ENCODE assay signal across 8 cellular contexts in the genomic region with DNA sequence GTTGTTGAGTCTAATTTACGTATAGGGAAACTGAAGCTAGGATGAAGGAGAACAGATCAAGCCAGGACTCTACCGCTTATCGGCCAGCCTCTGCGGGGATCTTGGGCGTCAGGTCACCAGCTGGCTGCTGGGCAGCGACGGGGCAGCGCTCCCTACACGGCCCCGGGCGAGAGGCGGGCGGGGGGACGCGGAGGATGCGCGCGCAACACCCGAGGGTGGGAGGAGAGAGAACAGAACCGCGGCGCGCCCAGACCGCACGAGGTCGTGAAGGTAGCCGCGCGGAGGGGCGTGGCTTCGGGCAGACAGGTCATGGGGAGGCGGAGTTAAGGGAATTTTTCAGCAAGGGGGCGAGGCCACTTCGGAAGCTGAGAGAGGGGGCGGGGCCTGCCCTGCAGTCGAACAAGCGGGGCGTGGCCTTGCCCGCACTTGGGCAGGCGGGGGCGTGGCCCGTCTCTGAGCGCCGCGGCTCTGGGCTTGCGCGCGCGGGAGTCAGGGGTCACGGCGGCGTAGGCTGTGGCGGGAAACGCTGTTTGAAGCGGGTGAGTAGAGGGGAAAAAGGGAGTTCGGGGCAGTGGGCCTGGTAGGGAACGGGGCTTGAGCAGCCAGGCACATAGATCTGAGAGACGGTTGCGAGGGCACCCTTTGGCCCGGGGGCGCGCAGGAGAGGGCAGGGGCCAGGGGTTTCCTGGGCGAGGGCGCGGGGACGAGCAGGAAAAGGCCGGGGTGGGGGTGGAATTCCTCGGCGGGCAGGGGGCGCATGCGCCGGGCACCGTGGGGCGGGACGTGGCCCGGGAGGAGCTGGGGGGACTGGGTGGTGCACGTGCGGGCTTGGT. TPM values are rescaled to one million over a fixed set of nuclear protein-coding genes. Genes with fewer than 3 reads are reported as not detected.
DNase-seq lines count a peak whose midpoint lies in the region; ATAC-seq, FAIRE-seq and TF ChIP-seq lines count a peak whose summit lies in the region.

A gene (plus strand): TSS at position 496 of the 833 bp plus-strand sequence. CDS start 14,505 bp downstream, outside the sequence.

- H4K20me1 ChIP-seq in HepG2 (ENCODE audit: insufficient read depth, low read length): no peaks in the 10 kb centered on the region

- H3K36me3 ChIP-seq in HepG2 (replicated peaks in 1 of 2; ENCODE audit: control insufficient read depth in 1 of 2, insufficient read depth in 2 of 2, low read length in 2 of 2): peaks cover 13 to 28% of the 10 kb centered on the region in 2 experiments

- no TSS peak for BruUV-seq in HepG2 (replicated peaks; lab: Mats Ljungman, UMichigan)

- CTCF ChIA-PET in HepG2 (lab: Yijun Ruan, JAX; ENCODE audit: low intra/inter-chr PET ratio, low total read pairs): no interaction called here

- TF ChIP-seq POLR2A in HepG2 (IDR thresholded peaks at IDR 0.05; ENCODE audit: insufficient read depth in 1 of 2, low read depth in 2 of 2, low read length in 2 of 2): peak; percentile 56 to 72

- intact Hi-C loops in HepG2 (cut with micrococcal nuclease; ENCODE audit: unreplicated experiment): no loop called here

- POLR2A ChIA-PET in HepG2 (lab: Yijun Ruan, JAX): interaction anchor here (0.5 to 1.7 kb wide), 11 partner anchors 8 to 421 kb away, joined by 3 to 12 read pairs (median 4); a partner anchor contains a TSS

- in situ Hi-C loops in HepG2 (cut with HindIII; ENCODE audit: extremely low pct_ligation_motif_present, low pct_unique_long_range_greater_than_20kb): no loop called here

- peak; percentile 76 for FAIRE-seq in HepG2 (lab: Jason Lieb, UNC)

- H3K4me1 ChIP-seq in HepG2 (ENCODE audit: insufficient read depth, low read length): peaks cover 22% of the 10 kb centered on the region

- peak; percentile 58 to 94 (median 86) for DNase-seq in C1 segment of cervical spinal cord (lab: John Stamatoyannopoulos, UW)
- peak; percentile 97 for DNase-seq in NCI-H774 (lab: John Stamatoyannopoulos, UW)
- DNase-seq in activated CD4-positive, alpha-beta T cell treated with anti-CD3 and anti-CD28 coated beads, Interleukin-2, amount 50 U/mL, for 4 hours: peak; percentile 98
- peak; percentile 99 for DNase-seq in dermis blood vessel endothelial cell
- DNase-seq in HepG2 (ENCODE audit: low spot score): peak; percentile 93
- peak; percentile 99 for DNase-seq in stimulated activated CD4-positive, alpha-beta T cell treated with anti-CD3 and anti-CD28 coated beads, Interleukin-4, amount 100 ng/mL, for 1 hour

- no peak within 1 kb of the TSS for H2AFZ ChIP-seq in HepG2 (ENCODE audit: low read length)

- H3K27me3 ChIP-seq in HepG2 (ENCODE audit: control insufficient read depth in 1 of 2, insufficient read depth in 2 of 2, low read length in 2 of 2): no peaks in the 10 kb centered on the region

- H3K4me3 ChIP-seq in HepG2 (replicated peaks in 1 of 3; ENCODE audit: insufficient read depth in 1 of 3, low read depth in 2 of 3, low read length in 3 of 3): peak within 1 kb of the TSS; percentile 70 to 78 (median 72)

- no peaks in the 10 kb centered on the region for H3K9me3 ChIP-seq in HepG2 (ENCODE audit: low read length)

- H3K9ac ChIP-seq in HepG2 (ENCODE audit: insufficient read depth, low read depth, low read length): peak within 1 kb of the TSS; percentile 77

- no peak for TF ChIP-seq RAD21 in HepG2 (CRISPR knock-in tag; IDR thresholded peaks at IDR 0.05)

- peak; percentile 7; the same call in 1 of the 2 replicates for TF ChIP-seq CTCF in HepG2 (CRISPR knock-in tag; IDR thresholded peaks at IDR 0.05)

- peaks cover 29% of the 10 kb centered on the region for H3K79me2 ChIP-seq in HepG2 (ENCODE audit: insufficient read depth, low read length)

- WGBS in HepG2 (ENCODE audit: low lambda C conversion rate): 2% methylated on average over 54 of the region's 78 CpGs

- H3K27ac ChIP-seq in HepG2 (ENCODE audit: extremely low read length, insufficient read depth, low read length): peak within 1 kb of the TSS; percentile 87

- peak within 1 kb of the TSS; percentile 97 for H3K4me2 ChIP-seq in HepG2 (ENCODE audit: low read depth, low read length)

- TF ChIP-seq EP300 in HepG2 (IDR thresholded peaks at IDR 0.05; ENCODE audit: low read depth in 2 of 2, low read length in 2 of 2) (no peak), HepG2 (CRISPR knock-in tag; IDR thresholded peaks at IDR 0.05; ENCODE audit: borderline replicate concordance) (no peak)

- ATAC-seq in GM19395 (IDR thresholded peaks at IDR 0.05; ENCODE audit: unreplicated experiment): peak; percentile 80
- peak; percentile 76 for ATAC-seq in HG03565 (IDR thresholded peaks at IDR 0.05; ENCODE audit: unreplicated experiment)
- peak; percentile 87 for ATAC-seq in HepG2

TF ChIP-seq in HepG2, 621 proteins besides CTCF, POLR2A, EP300 and RAD21 (continues in another document):
- TF ChIP-seq PHF8 (CRISPR knock-in tag; IDR thresholded peaks at IDR 0.05) (peak; percentile 78), MIER2 (CRISPR knock-in tag; IDR thresholded peaks at IDR 0.05) (no peak), MAZ (IDR thresholded peaks at IDR 0.05; ENCODE audit: borderline replicate concordance, low read depth, low read length) (peak; percentile 61; the same call in 1 of the 2 replicates), MAZ (CRISPR knock-in tag; IDR thresholded peaks at IDR 0.05; ENCODE audit: low read depth) (peak; percentile 70; the same call in 1 of the 2 replicates), ZZZ3 (CRISPR knock-in tag; IDR thresholded peaks at IDR 0.05; ENCODE audit: borderline replicate concordance) (peak; percentile 82; the same call in 1 of the 2 replicates), NFIC (IDR thresholded peaks at IDR 0.05; ENCODE audit: low read length) (no peak), ZNF570 (CRISPR knock-in tag; IDR thresholded peaks at IDR 0.05; ENCODE audit: borderline replicate concordance) (no peak)
- TF ChIP-seq, protein P1, sequence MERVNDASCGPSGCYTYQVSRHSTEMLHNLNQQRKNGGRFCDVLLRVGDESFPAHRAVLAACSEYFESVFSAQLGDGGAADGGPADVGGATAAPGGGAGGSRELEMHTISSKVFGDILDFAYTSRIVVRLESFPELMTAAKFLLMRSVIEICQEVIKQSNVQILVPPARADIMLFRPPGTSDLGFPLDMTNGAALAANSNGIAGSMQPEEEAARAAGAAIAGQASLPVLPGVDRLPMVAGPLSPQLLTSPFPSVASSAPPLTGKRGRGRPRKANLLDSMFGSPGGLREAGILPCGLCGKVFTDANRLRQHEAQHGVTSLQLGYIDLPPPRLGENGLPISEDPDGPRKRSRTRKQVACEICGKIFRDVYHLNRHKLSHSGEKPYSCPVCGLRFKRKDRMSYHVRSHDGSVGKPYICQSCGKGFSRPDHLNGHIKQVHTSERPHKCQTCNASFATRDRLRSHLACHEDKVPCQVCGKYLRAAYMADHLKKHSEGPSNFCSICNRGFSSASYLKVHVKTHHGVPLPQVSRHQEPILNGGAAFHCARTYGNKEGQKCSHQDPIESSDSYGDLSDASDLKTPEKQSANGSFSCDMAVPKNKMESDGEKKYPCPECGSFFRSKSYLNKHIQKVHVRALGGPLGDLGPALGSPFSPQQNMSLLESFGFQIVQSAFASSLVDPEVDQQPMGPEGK (CRISPR knock-in tag; IDR thresholded peaks at IDR 0.05): peak; percentile 47; the same call in 1 of the 2 replicates
- TF ChIP-seq, protein P2, sequence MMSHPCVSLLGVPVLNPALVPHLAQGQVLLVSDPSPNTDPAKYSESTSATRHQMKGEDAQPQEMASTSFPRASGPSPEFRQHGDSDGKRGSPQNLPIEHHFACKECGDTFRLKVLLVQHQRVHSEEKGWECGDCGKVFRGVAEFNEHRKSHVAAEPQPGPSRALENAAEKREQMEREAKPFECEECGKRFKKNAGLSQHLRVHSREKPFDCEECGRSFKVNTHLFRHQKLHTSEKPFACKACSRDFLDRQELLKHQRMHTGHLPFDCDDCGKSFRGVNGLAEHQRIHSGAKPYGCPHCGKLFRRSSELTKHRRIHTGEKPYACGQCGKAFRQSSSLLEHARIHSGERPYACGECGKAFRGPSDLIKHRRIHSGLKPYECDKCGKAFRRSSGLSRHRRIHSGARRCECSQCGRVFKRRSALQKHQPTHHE (CRISPR knock-in tag; IDR thresholded peaks at IDR 0.05; ENCODE audit: borderline replicate concordance): peak; percentile 46; the same call in 1 of the 2 replicates
- TF ChIP-seq, protein P3, sequence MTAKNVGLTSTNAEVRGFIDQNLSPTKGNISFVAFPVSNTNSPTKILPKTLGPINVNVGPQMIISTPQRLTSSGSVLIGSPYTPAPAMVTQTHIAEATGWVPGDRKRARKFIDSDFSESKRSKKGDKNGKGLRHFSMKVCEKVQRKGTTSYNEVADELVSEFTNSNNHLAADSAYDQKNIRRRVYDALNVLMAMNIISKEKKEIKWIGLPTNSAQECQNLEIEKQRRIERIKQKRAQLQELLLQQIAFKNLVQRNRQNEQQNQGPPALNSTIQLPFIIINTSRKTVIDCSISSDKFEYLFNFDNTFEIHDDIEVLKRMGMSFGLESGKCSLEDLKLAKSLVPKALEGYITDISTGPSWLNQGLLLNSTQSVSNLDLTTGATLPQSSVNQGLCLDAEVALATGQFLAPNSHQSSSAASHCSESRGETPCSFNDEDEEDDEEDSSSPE (CRISPR knock-in tag; IDR thresholded peaks at IDR 0.05): peak; percentile 99

RNA-seq across cellular contexts. Expression of the gene that starts here (rescaled TPM):
- 40.8 and 77.4 TPM in 2 replicates for total RNA-seq in dermis blood vessel endothelial cell
- 39.5 and 54.0 TPM in 2 replicates for total RNA-seq in HepG2 (2016; rRNA removed; fragmentation: Illumina TruSeq; extraction: Trizol)
- 15.4 and 20.6 TPM in 2 replicates for total RNA-seq in HepG2 (2016; cell fraction: cytosol; rRNA removed; fragmentation: Illumina TruSeq; extraction: Trizol; ENCODE audit: low read depth)
- total RNA-seq in HepG2 (2016; cell fraction: insoluble cytoplasmic fraction; rRNA removed; fragmentation: Illumina TruSeq; extraction: Trizol): 36.3 and 68.3 TPM in 2 replicates
- 13.4 and 21.6 TPM in 2 replicates for total RNA-seq in HepG2 (2016; cell fraction: membrane; rRNA removed; fragmentation: Illumina TruSeq; extraction: Trizol)
- total RNA-seq in HepG2 (2016; cell fraction: nucleus; rRNA removed; fragmentation: Illumina TruSeq; extraction: Trizol): 45.6 and 51.7 TPM in 2 replicates
- 17.4 and 18.6 TPM in 2 replicates for polyA plus RNA-seq in HepG2 (2011; rRNA removed)
- 8.8 and 21.4 TPM in 2 replicates for polyA plus RNA-seq in HepG2 (2011; cell fraction: cytosol; rRNA removed)
- 130 and 225 TPM in 2 replicates for polyA plus RNA-seq in HepG2 (2011; cell fraction: nucleus; rRNA removed)
- polyA plus RNA-seq in HepG2 (2012): 15.4 and 19.9 TPM in 2 replicates
- 6.4 and 7.1 TPM in 2 replicates for polyA plus RNA-seq in HepG2 (2016; cell fraction: cytosol; fragmentation: Illumina TruSeq; extraction: Trizol; ENCODE audit: low read depth)
- 26.1 and 31.2 TPM in 2 replicates for polyA plus RNA-seq in HepG2 (2016; cell fraction: insoluble cytoplasmic fraction; fragmentation: Illumina TruSeq; extraction: Trizol; ENCODE audit: low read depth)
- polyA plus RNA-seq in HepG2 (2016; cell fraction: membrane; fragmentation: Illumina TruSeq; extraction: Trizol; ENCODE audit: low read depth): 9.7 and 12.0 TPM in 2 replicates
- 109 and 111 TPM in 2 replicates for polyA plus RNA-seq in HepG2 (2016; cell fraction: nucleus; fragmentation: Illumina TruSeq; extraction: Trizol; ENCODE audit: insufficient read depth, low read depth)
- 74.3 and 134 TPM in 2 replicates for polyA minus RNA-seq in HepG2 (2011; rRNA and poly(A)+ RNA removed; ENCODE audit: low replicate concordance)
- polyA minus RNA-seq in HepG2 (2011; cell fraction: cytosol; rRNA and poly(A)+ RNA removed): 24.6 and 41.4 TPM in 2 replicates
- 12.1 and 19.6 TPM in 2 replicates for polyA minus RNA-seq in HepG2 (2011; cell fraction: nucleus; rRNA and poly(A)+ RNA removed)

Comparison
In these comparisons a context has a peak if more than half of its experiments do, and no peak if none do; other contexts are left out.
1. Peak in every context shown above with its lines: DNase-seq, ATAC-seq, H3K4me3 ChIP-seq and H3K27ac ChIP-seq.